ENCODE assay signal across 13 cellular contexts in genomic region chr4:122508083-122508482, GRCh38. TPM values are rescaled to one million over a fixed set of nuclear protein-coding genes. Genes with fewer than 3 reads are reported as not detected.
A peak's percentile ranks its signal among the peaks of the same experiment; 100 is the strongest.
DNase-seq lines count a peak whose midpoint lies in the region; ATAC-seq and TF ChIP-seq lines count a peak whose summit lies in the region.
"Had no signal": no experiment of that assay in that cellular context is flagged by ENCODE, and none has a peak within 500 bp of the region (broad histone marks: within the 10 kb centered on the region; RNA-seq: fewer than 3 reads in every experiment).

No MANE protein-coding gene starts in this region.

- H3K4me1 ChIP-seq in MM.1S (ENCODE audit: low read length) (no peaks in the 10 kb centered on the region), OCI-LY7 (ENCODE audit: insufficient read depth, low read length, poor library complexity, severe bottlenecking) (no peaks in the 10 kb centered on the region)
- H3K4me1 ChIP-seq: gastroesophageal sphincter, neural progenitor cell had no signal

- no peaks in the 10 kb centered on the region for H3F3A ChIP-seq in MM.1S (ENCODE audit: insufficient read depth, low read length)

- H4K20me1 ChIP-seq in MM.1S (ENCODE audit: insufficient read depth, low read length) (no peaks in the 10 kb centered on the region), OCI-LY7 (ENCODE audit: insufficient read depth, low read length) (no peaks in the 10 kb centered on the region)

- POLR2A ChIA-PET in OCI-LY7 (lab: Charles Lee): interaction anchor here (0.7 kb wide), 1 partner anchor 8 kb away, joined by 3 read pairs; no protein-coding TSS in a partner anchor

- DNase-seq in MM.1S (peak; percentile 24), amniotic epithelial cell (ENCODE audit: low read depth) (peak; percentile 43), OCI-LY7 (ENCODE audit: low spot score) (no peak), mesenteric fat pad (ENCODE audit: low spot score) (no peak), NCI-H524 treated with DMSO at 0.1 percent for 48 hours (lab: John Stamatoyannopoulos, UW) (no peak)
- DNase-seq: left cardiac atrium, NCI-H187 had no signal

- H3K4me3 ChIP-seq in MM.1S (ENCODE audit: low read length): no peak overlapping the region
- H3K4me3 ChIP-seq in OCI-LY7 (ENCODE audit: low read depth, low read length, poor library complexity, severe bottlenecking): no peak overlapping the region
- H3K4me3 ChIP-seq: gastroesophageal sphincter, neural progenitor cell, skin epidermis had no signal

- no peaks in the 10 kb centered on the region for H3K9me2 ChIP-seq in MM.1S (replicated peaks; ENCODE audit: insufficient read depth, low read length)
- no peaks in the 10 kb centered on the region for H3K9me2 ChIP-seq in OCI-LY7 (ENCODE audit: insufficient read depth, low read length)

- H2AFZ ChIP-seq in MM.1S (ENCODE audit: low read length): no peak overlapping the region
- no peak overlapping the region for H2AFZ ChIP-seq in OCI-LY7 (ENCODE audit: low read length)
- H2AFZ ChIP-seq: neural progenitor cell had no signal

- H3K36me3 ChIP-seq in MM.1S (replicated peaks; ENCODE audit: insufficient read depth, low read length) (no peaks in the 10 kb centered on the region), OCI-LY7 (ENCODE audit: insufficient read depth, low read length) (no peaks in the 10 kb centered on the region)
- H3K36me3 ChIP-seq: gastroesophageal sphincter, neural progenitor cell had no signal

- H3K27ac ChIP-seq in MM.1S (ENCODE audit: low read length): no peak overlapping the region
- no peak overlapping the region for H3K27ac ChIP-seq in OCI-LY7 (ENCODE audit: low read depth, low read length, poor library complexity, severe bottlenecking)
- H3K27ac ChIP-seq: gastroesophageal sphincter, neural progenitor cell, skin epidermis had no signal

- H3K4me2 ChIP-seq in MM.1S (ENCODE audit: low read depth, low read length) (no peak overlapping the region), OCI-LY7 (ENCODE audit: low read length) (no peak overlapping the region)
- H3K4me2 ChIP-seq: neural progenitor cell had no signal

- TF ChIP-seq CTCF in MM.1S (IDR thresholded peaks at IDR 0.05; ENCODE audit: low read length): no peak
- no peak for TF ChIP-seq CTCF in OCI-LY7 (conservative IDR thresholded peaks at IDR 0.05; ENCODE audit: low read length)

- H3K9me3 ChIP-seq in MM.1S (replicated peaks; ENCODE audit: insufficient read depth, low read length) (no peaks in the 10 kb centered on the region), OCI-LY7 (ENCODE audit: low read length) (no peaks in the 10 kb centered on the region)
- H3K9me3 ChIP-seq: gastroesophageal sphincter had no signal

- BruUV-seq in OCI-LY7 (replicated peaks; lab: Mats Ljungman, UMichigan): no TSS peak

- peak; percentile 56 for ATAC-seq in GM18517 (IDR thresholded peaks at IDR 0.05; ENCODE audit: unreplicated experiment)
- peak; percentile 49 for ATAC-seq in GM21528 (IDR thresholded peaks at IDR 0.05; ENCODE audit: low FRiP score, unreplicated experiment)
- ATAC-seq: gastroesophageal sphincter, HCT116, left cardiac atrium had no signal

- no peaks in the 10 kb centered on the region for H3K27me3 ChIP-seq in MM.1S (replicated peaks; ENCODE audit: insufficient read depth, low read length)
- H3K27me3 ChIP-seq: neural progenitor cell had no signal

- intact Hi-C loops in OCI-LY7 (cut with micrococcal nuclease; ENCODE audit: unreplicated experiment): no loop called here

- no peak overlapping the region for H3K9ac ChIP-seq in MM.1S (ENCODE audit: low read length)
- H3K9ac ChIP-seq: neural progenitor cell had no signal

- H3K79me2 ChIP-seq in MM.1S (ENCODE audit: low read length) (no peaks in the 10 kb centered on the region), OCI-LY7 (ENCODE audit: insufficient read depth, low read depth, low read length) (no peaks in the 10 kb centered on the region)

- CTCF ChIA-PET in OCI-LY7 (lab: Charles Lee; ENCODE audit: unreplicated experiment): no interaction called here

RNA-seq across cellular contexts. Expression of gene IL2, which starts 51.6 kb away (rescaled TPM):
- total RNA-seq in OCI-LY7 (2014; rRNA removed; shearing (Covaris generic)): not detected in 2 replicates
- not detected in 2 replicates for total RNA-seq in OCI-LY7 (2022)
- not detected for total RNA-seq in mesenteric fat pad
- total RNA-seq: gastroesophageal sphincter, left cardiac atrium had no signal

Comparison
In these comparisons a context has a peak if more than half of its experiments do, and no peak if none do; other contexts are left out.
1. DNase-seq: peak in MM.1S (single experiment) and amniotic epithelial cell (single experiment); none in OCI-LY7 (single experiment), mesenteric fat pad (single experiment) and NCI-H524 treated with DMSO at 0.1 percent for 48 hours (single experiment).